Comparison of ENCODE assay signal across 13 cellular contexts in genomic region chrX:71935542-71935941, GRCh38. TPM values are rescaled to one million over a fixed set of nuclear protein-coding genes. Genes with fewer than 3 reads are reported as not detected.
A peak's percentile ranks its signal among the peaks of the same experiment; 100 is the strongest.
DNase-seq lines count a peak whose midpoint lies in the region; ATAC-seq and TF ChIP-seq lines count a peak whose summit lies in the region.
"Had no signal": no experiment of that assay in that cellular context is flagged by ENCODE, and none has a peak within 500 bp of the region (broad histone marks: within the 10 kb centered on the region; RNA-seq: fewer than 3 reads in every experiment).

No MANE protein-coding gene starts in this region.

- H3K4me1 ChIP-seq in left ventricle myocardium inferior, result no peaks in the 10 kb centered on the region

- H3K27me3 ChIP-seq in left ventricle myocardium inferior (ENCODE audit: low read depth), result no peaks in the 10 kb centered on the region

- H3K4me3 ChIP-seq in left ventricle myocardium inferior, result no peak overlapping the region

- no peak for TF ChIP-seq CTCF in left ventricle myocardium inferior (IDR thresholded peaks at IDR 0.05; ENCODE audit: borderline replicate concordance)

- no peak for ATAC-seq in HG03108 (IDR thresholded peaks at IDR 0.05; ENCODE audit: unreplicated experiment)
- ATAC-seq: activated CD8-positive, alpha-beta T cell treated with anti-CD3 and anti-CD28 coated beads, Interleukin-2, amount 10 ng/mL, durations not matched to agents 7 days and 5 days; stimulated activated effector memory CD8-positive, alpha-beta T cell treated with anti-CD3 and anti-CD28 coated beads, Interleukin-12 subunit alpha, Interleukin-12 subunit beta, amount 100 ng/mL, for 72 hours had no signal

- H3K27ac ChIP-seq in left ventricle myocardium inferior (replicated peaks), result peak overlapping the region; percentile 40

- H3K9me3 ChIP-seq in left ventricle myocardium inferior (replicated peaks), result no peaks in the 10 kb centered on the region

- no peaks in the 10 kb centered on the region for H3K36me3 ChIP-seq in left ventricle myocardium inferior

- peak; percentile 61 for DNase-seq in DMS79 treated with DMSO at 0.1 percent for 48 hours (lab: John Stamatoyannopoulos, UW)
- DNase-seq in NCI-H82 treated with DMSO at 0.1 percent for 48 hours (lab: John Stamatoyannopoulos, UW; ENCODE audit: unreplicated experiment), result peak; percentile 3
- no peak for DNase-seq in left ventricle myocardium inferior
- DNase-seq in pons (ENCODE audit: low spot score), result peak; percentile 3
- DNase-seq in kidney glomerular epithelial cell (lab: John Stamatoyannopoulos, UW), result no peak
- DNase-seq in stimulated activated CD4-positive, alpha-beta T cell treated with anti-CD3 and anti-CD28 coated beads, Interleukin-4, amount 100 ng/mL, for 4 hours, result no peak
- no peak for DNase-seq in D341Med (ENCODE audit: low spot score)
- DNase-seq: activated CD8-positive, alpha-beta T cell treated with anti-CD3 and anti-CD28 coated beads, Interleukin-2, amount 10 ng/mL, durations not matched to agents 7 days and 5 days; foreskin fibroblast; NCI-H146; small intestine had no signal

- intact Hi-C loops in left ventricle myocardium inferior (cut with micrococcal nuclease), result no loop called here

RNA-seq across cellular contexts. Expression of gene NHSL2, which starts 24.9 kb away (rescaled TPM):
- 3.8 TPM for total RNA-seq in left ventricle myocardium inferior

Comparison
In these comparisons a context has a peak if more than half of its experiments do, and no peak if none do; other contexts are left out.
1. DNase-seq: peak in DMS79 treated with DMSO at 0.1 percent for 48 hours (single experiment), NCI-H82 treated with DMSO at 0.1 percent for 48 hours (single experiment) and pons (single experiment); none in left ventricle myocardium inferior (single experiment), kidney glomerular epithelial cell (single experiment), stimulated activated CD4-positive, alpha-beta T cell treated with anti-CD3 and anti-CD28 coated beads, Interleukin-4, amount 100 ng/mL, for 4 hours (0 of 2) and D341Med (single experiment).